Comparison of ENCODE assay signal across 8 cellular contexts in the genomic region with DNA sequence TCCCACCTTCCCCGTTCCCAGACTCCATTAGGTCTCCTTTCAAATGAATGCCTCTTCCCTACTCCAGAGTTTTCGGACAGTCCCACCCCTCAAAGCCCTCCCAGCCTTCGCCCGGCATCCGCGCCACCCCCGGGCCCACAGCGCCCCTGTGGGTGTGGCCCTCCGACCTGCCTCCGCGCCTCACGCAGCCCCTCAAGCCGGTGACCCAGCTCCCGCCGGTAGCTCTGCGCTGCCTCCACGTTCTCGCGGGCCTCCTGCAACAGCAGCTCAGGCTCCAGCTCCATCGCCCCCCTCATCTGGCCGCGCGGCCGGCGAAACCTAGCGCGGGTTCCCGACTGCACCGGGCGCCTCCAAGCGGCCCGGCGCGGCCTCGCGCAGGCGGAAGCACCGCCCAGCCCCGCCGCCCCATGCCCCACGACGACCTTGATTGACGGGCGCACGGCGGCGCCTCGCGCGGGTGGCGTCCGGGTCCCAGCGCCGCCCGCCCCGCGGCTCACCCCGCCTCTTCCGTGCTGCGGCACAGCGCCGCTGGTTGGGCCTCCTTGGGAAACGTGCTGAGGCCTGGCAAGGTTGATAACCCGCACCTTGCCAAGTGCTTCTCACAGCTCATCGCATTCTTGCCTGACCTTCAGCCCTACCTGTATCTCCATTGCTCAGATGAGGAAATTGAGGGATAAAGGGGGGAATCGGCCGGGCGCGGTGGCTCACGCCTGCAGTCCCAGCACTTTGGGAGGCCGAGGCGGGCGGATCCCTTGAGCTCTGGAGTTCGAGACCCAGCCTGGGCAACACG. TPM values are rescaled to one million over a fixed set of nuclear protein-coding genes. Genes with fewer than 3 reads are reported as not detected.
DNase-seq lines count a peak whose midpoint lies in the region; ATAC-seq and TF ChIP-seq lines count a peak whose summit lies in the region.

A gene with protein sequence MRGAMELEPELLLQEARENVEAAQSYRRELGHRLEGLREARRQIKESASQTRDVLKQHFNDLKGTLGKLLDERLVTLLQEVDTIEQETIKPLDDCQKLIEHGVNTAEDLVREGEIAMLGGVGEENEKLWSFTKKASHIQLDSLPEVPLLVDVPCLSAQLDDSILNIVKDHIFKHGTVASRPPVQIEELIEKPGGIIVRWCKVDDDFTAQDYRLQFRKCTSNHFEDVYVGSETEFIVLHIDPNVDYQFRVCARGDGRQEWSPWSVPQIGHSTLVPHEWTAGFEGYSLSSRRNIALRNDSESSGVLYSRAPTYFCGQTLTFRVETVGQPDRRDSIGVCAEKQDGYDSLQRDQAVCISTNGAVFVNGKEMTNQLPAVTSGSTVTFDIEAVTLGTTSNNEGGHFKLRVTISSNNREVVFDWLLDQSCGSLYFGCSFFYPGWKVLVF (minus strand): TSS at position 337 of the 790 bp plus-strand sequence. CDS start 41 bp downstream, at position 296.

- intact Hi-C loops in head of caudate nucleus (cut with DNase I) (no loop called here), ovary (cut with DNase I) (no loop called here)

- no peaks in the 10 kb centered on the region for H3K9me3 ChIP-seq in ovary
- no peaks in the 10 kb centered on the region for H3K9me3 ChIP-seq in thymus (ENCODE audit: control insufficient read depth)

- no peak within 1 kb of the TSS for H3K27ac ChIP-seq in ovary
- H3K27ac ChIP-seq in thymus (ENCODE audit: low read depth) = peak within 1 kb of the TSS; percentile 98

- peak within 1 kb of the TSS; percentile 99 for H3K4me3 Mint-ChIP-seq in activated naive CD8-positive, alpha-beta T cell

- H3K4me3 ChIP-seq in GM12864 (ENCODE audit: low read depth, low read length) (peak within 1 kb of the TSS; percentile 83), ovary (peak within 1 kb of the TSS; percentile 95), thymus (ENCODE audit: low read length) (peak within 1 kb of the TSS; percentile 96)

- 2 to 6% (median 4%) methylated on average over 52 to 75 of the region's 75 CpGs for WGBS in ovary, 3 donors
- 9% methylated on average over 75 of the region's 75 CpGs for WGBS in thymus

- H3K4me1 ChIP-seq in ovary (ENCODE audit: insufficient read depth) = no peaks in the 10 kb centered on the region
- peaks cover 15% of the 10 kb centered on the region for H3K4me1 ChIP-seq in thymus (ENCODE audit: control insufficient read depth, insufficient read depth, low read length)

- ATAC-seq in HG02623 (IDR thresholded peaks at IDR 0.05; ENCODE audit: unreplicated experiment) = peak; percentile 82

- H3K36me3 ChIP-seq in ovary (no peaks in the 10 kb centered on the region), thymus (ENCODE audit: control insufficient read depth, insufficient read depth) (no peaks in the 10 kb centered on the region)

- peaks cover 36% of the 10 kb centered on the region for H3K4me1 Mint-ChIP-seq in activated naive CD8-positive, alpha-beta T cell (ENCODE audit: low read depth)

- H3K36me3 Mint-ChIP-seq in activated naive CD8-positive, alpha-beta T cell = no peaks in the 10 kb centered on the region

- peak; percentile 69 for DNase-seq in GM12864 (ENCODE audit: low read depth)
- peak; percentile 85 for DNase-seq in NCI-H1105 (lab: John Stamatoyannopoulos, UW)
- peak; percentile 91 for DNase-seq in SKM-1 treated with dmso at 0.1 percent for 144 hours (lab: John Stamatoyannopoulos, UW; ENCODE audit: unreplicated experiment)
- peak; percentile 66 to 96 (median 92) for DNase-seq in head of caudate nucleus
- peak; percentile 82 to 92 (median 86) for DNase-seq in ovary

- H3K27me3 ChIP-seq in ovary = no peaks in the 10 kb centered on the region
- H3K27me3 ChIP-seq in thymus (ENCODE audit: control insufficient read depth, insufficient read depth) = no peaks in the 10 kb centered on the region

- H3K9me3 Mint-ChIP-seq in activated naive CD8-positive, alpha-beta T cell (ENCODE audit: low read depth) = no peaks in the 10 kb centered on the region

- H3K27ac Mint-ChIP-seq in activated naive CD8-positive, alpha-beta T cell = peak within 1 kb of the TSS; percentile 83

- peak; percentile 35 for TF ChIP-seq POLR2A in ovary (IDR thresholded peaks at IDR 0.05)

- no peak for TF ChIP-seq EP300 in ovary (IDR thresholded peaks at IDR 0.05)

- TF ChIP-seq CTCF in GM12864 (IDR thresholded peaks at IDR 0.05; ENCODE audit: low read depth, low read length, missing control alignments) (peak; percentile 43), ovary (IDR thresholded peaks at IDR 0.05) (peak; percentile 19 to 76 (median 60))

- no peaks in the 10 kb centered on the region for H3K27me3 Mint-ChIP-seq in activated naive CD8-positive, alpha-beta T cell

RNA-seq across cellular contexts. Expression of the gene that starts here (rescaled TPM):
- total RNA-seq in ovary = 1 to 10 TPM; 6.8 to 8.4 (median 7.6) TPM
- 1 to 10 TPM; 4.3 to 6.8 TPM for polyA plus RNA-seq in ovary
- 28.5 TPM for polyA plus RNA-seq in thymus
